ENCODE assay signal across 10 cellular contexts in the genomic region with DNA sequence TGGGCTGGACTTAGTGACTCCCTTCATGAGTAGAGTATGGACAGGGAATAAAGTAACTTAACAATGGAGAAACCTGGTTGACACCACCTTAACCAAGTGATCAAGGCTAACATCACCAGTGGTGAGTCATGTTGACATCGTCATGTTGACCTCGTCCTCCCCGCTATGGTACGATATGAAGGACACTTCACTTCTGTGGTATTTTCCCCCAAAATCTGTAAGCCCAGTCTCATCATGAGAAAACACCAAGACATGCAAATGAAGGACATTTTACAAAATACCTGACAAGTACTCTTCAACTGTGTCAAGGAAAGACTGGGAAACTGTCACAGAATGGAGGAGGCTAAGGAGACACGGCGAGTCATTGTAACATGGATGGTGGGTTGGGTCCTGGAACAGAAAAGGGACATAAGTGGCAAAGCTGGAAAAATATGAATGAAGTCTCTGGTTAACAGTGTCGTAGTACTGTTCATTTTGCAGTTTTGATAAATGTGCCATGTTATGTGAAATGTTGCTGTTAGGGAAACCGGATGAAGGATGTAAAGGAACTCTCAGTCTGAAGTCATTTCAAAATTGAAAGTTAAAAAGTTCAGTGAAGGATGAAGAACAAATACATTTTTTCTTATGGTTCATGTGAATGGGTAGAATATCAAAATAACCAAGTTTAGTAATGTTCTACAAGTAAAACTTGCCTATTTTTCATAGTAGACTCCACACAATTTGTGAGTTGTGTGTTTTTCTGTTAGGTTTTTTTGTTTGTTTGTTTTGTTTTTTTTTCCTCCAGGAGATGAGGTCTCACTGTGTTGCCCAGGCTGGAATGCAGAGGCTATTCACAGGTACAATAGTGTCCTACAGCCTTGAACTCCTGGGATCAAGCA.
DNase-seq lines count a peak whose midpoint lies in the region; ATAC-seq and TF ChIP-seq lines count a peak whose summit lies in the region.
"Had no signal": no experiment of that assay in that cellular context is flagged by ENCODE, and none has a peak within 500 bp of the region (broad histone marks: within the 10 kb centered on the region; RNA-seq: fewer than 3 reads in every experiment).

No MANE protein-coding gene starts in this region.

- no peak overlapping the region for H3K4me3 ChIP-seq in HEK293 (ENCODE audit: low read depth, low read length)
- peak overlapping the region; percentile 77 for H3K4me3 ChIP-seq in OCI-LY3 (ENCODE audit: low read length)
- H3K4me3 ChIP-seq: colonic mucosa had no signal

- H4K20me1 ChIP-seq in OCI-LY3 (ENCODE audit: insufficient read depth, low read length): peaks cover 18% of the 10 kb centered on the region

- POLR2A ChIA-PET in HEK293 (lab: Yijun Ruan, JAX): no interaction called here

- peaks cover 9% of the 10 kb centered on the region; the same call in 1 of the 2 replicates for H3K79me2 ChIP-seq in OCI-LY3 (ENCODE audit: low read length)

- peak overlapping the region in 5 of 6 donors; percentile 16 to 88 (median 76) for H3K27ac Mint-ChIP-seq in naive B cell

- CTCF ChIA-PET in HEK293 (lab: Yijun Ruan, JAX): interaction anchor here (0.5 kb wide), 1 partner anchor 770 kb away, joined by 3 read pairs; no protein-coding TSS in a partner anchor

- peak overlapping the region; percentile 39; the same call in 1 of the 2 replicates for H3K9ac ChIP-seq in OCI-LY3 (ENCODE audit: low read length)

- DNase-seq in naive B cell (no peak), OCI-M1 (lab: John Stamatoyannopoulos, UW) (no peak), RPMI8226 (no peak), posterior vena cava (ENCODE audit: low spot score) (no peak), NCI-H526 (lab: John Stamatoyannopoulos, UW) (no peak)
- DNase-seq: colonic mucosa, NCI-H2227 treated with DMSO at 0.1 percent for 48 hours had no signal

- H3K9me3 Mint-ChIP-seq in naive B cell: peaks cover 0 to 8% (median 4%) of the 10 kb centered on the region in 7 donors

- peaks cover 38 to 85% (median 81%) of the 10 kb centered on the region in 3 donors for H3K4me1 Mint-ChIP-seq in naive B cell

- ATAC-seq in GM18867 (IDR thresholded peaks at IDR 0.05; ENCODE audit: unreplicated experiment) (peak; percentile 82), naive B cell (ENCODE audit: low read depth in 2 of 2) (peak in 1 of 2 donors; percentile 29)

- no peaks in the 10 kb centered on the region for H3K27me3 ChIP-seq in OCI-LY3 (ENCODE audit: low read depth, low read length)
- H3K27me3 ChIP-seq: colonic mucosa had no signal

- peak overlapping the region; percentile 100 for H3K4me2 ChIP-seq in OCI-LY3 (ENCODE audit: low read length)

- no peak overlapping the region for H2AFZ ChIP-seq in OCI-LY3 (ENCODE audit: low read depth, low read length)

- no peak for TF ChIP-seq CTCF in HEK293 (tag by site-specific recombination; IDR thresholded peaks at IDR 0.05)
- TF ChIP-seq CTCF in OCI-LY3 (IDR thresholded peaks at IDR 0.05; ENCODE audit: low read depth, low read length): no peak

- no peaks in the 10 kb centered on the region for H3K27me3 Mint-ChIP-seq in naive B cell

- no peaks in the 10 kb centered on the region for H3K9me3 ChIP-seq in HEK293 (ENCODE audit: control insufficient read depth, insufficient read depth, low read depth, low read length)
- no peaks in the 10 kb centered on the region for H3K9me3 ChIP-seq in OCI-LY3 (ENCODE audit: insufficient read depth, low read length)
- H3K9me3 ChIP-seq: colonic mucosa had no signal

- intact Hi-C loops in posterior vena cava (cut with DNase I): no loop called here

- H3K4me3 Mint-ChIP-seq in naive B cell: peak overlapping the region in 7 of 8 donors; percentile 38 to 81 (median 63)

- no peak overlapping the region for H3K27ac ChIP-seq in HEK293 (ENCODE audit: extremely low read depth, low read depth, low read length)
- peak overlapping the region; percentile 65 for H3K27ac ChIP-seq in OCI-LY3 (ENCODE audit: low read length)
- H3K27ac ChIP-seq: colonic mucosa had no signal

- H3K36me3 ChIP-seq in HEK293 (ENCODE audit: control insufficient read depth in 2 of 2, insufficient read depth in 1 of 2, low read length in 2 of 2) (no peaks in the 10 kb centered on the region), OCI-LY3 (replicated peaks; ENCODE audit: low read depth, low read length) (peaks cover 4% of the 10 kb centered on the region)
- H3K36me3 ChIP-seq: colonic mucosa had no signal

- peaks cover 0 to 25% of the 10 kb centered on the region in 2 donors for H3K36me3 Mint-ChIP-seq in naive B cell

- H3K4me1 ChIP-seq in HEK293 (ENCODE audit: control insufficient read depth, insufficient read depth, low read length) (peaks cover 16% of the 10 kb centered on the region), OCI-LY3 (ENCODE audit: low read length) (peaks cover 60% of the 10 kb centered on the region)
- H3K4me1 ChIP-seq: colonic mucosa had no signal

TF ChIP-seq in HEK293, 187 proteins besides CTCF, POLR2A, EP300 and RAD21 (continues in another document):
- no peak for TF ChIP-seq ZNF175 (tag by site-specific recombination; IDR thresholded peaks at IDR 0.05)
- no peak for TF ChIP-seq ZNF248 (tag by site-specific recombination; IDR thresholded peaks at IDR 0.05)
- TF ChIP-seq, protein P1, sequence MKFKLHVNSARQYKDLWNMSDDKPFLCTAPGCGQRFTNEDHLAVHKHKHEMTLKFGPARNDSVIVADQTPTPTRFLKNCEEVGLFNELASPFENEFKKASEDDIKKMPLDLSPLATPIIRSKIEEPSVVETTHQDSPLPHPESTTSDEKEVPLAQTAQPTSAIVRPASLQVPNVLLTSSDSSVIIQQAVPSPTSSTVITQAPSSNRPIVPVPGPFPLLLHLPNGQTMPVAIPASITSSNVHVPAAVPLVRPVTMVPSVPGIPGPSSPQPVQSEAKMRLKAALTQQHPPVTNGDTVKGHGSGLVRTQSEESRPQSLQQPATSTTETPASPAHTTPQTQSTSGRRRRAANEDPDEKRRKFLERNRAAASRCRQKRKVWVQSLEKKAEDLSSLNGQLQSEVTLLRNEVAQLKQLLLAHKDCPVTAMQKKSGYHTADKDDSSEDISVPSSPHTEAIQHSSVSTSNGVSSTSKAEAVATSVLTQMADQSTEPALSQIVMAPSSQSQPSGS (tag by site-specific recombination; IDR thresholded peaks at IDR 0.05; ENCODE audit: low read depth): peak; percentile 23; the same call in 1 of the 2 replicates
- TF ChIP-seq ZEB2 (tag by site-specific recombination; IDR thresholded peaks at IDR 0.05): peak; percentile 42; the same call in 1 of the 2 replicates
- TF ChIP-seq, protein P2, sequence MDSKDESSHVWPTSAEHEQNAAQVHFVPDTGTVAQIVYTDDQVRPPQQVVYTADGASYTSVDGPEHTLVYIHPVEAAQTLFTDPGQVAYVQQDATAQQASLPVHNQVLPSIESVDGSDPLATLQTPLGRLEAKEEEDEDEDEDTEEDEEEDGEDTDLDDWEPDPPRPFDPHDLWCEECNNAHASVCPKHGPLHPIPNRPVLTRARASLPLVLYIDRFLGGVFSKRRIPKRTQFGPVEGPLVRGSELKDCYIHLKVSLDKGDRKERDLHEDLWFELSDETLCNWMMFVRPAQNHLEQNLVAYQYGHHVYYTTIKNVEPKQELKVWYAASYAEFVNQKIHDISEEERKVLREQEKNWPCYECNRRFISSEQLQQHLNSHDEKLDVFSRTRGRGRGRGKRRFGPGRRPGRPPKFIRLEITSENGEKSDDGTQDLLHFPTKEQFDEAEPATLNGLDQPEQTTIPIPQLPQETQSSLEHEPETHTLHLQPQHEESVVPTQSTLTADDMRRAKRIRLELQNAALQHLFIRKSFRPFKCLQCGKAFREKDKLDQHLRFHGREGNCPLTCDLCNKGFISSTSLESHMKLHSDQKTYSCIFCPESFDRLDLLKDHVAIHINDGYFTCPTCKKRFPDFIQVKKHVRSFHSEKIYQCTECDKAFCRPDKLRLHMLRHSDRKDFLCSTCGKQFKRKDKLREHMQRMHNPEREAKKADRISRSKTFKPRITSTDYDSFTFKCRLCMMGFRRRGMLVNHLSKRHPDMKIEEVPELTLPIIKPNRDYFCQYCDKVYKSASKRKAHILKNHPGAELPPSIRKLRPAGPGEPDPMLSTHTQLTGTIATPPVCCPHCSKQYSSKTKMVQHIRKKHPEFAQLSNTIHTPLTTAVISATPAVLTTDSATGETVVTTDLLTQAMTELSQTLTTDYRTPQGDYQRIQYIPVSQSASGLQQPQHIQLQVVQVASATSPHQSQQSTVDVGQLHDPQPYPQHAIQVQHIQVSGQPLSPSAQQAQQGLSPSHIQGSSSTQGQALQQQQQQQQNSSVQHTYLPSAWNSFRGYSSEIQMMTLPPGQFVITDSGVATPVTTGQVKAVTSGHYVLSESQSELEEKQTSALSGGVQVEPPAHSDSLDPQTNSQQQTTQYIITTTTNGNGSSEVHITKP (tag by site-specific recombination; IDR thresholded peaks at IDR 0.05): peak; percentile 46
- TF ChIP-seq GLI4 (tag by site-specific recombination; IDR thresholded peaks at IDR 0.05): no peak
- TF ChIP-seq ZNF121 (tag by site-specific recombination; IDR thresholded peaks at IDR 0.05): peak; percentile 48; the same call in 1 of the 2 replicates
- TF ChIP-seq, protein P3, sequence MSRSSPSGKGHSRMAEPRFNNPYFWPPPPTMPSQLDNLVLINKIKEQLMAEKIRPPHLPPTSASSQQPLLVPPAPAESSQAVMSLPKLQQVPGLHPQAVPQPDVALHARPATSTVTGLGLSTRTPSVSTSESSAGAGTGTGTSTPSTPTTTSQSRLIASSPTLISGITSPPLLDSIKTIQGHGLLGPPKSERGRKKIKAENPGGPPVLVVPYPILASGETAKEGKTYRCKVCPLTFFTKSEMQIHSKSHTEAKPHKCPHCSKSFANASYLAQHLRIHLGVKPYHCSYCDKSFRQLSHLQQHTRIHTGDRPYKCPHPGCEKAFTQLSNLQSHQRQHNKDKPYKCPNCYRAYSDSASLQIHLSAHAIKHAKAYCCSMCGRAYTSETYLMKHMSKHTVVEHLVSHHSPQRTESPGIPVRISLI (tag by site-specific recombination; IDR thresholded peaks at IDR 0.05): 0 out of 2 replicates have a peak, but pooled peaks have one; percentile 71
- 0 out of 2 replicates have a peak, but pooled peaks have one; percentile 23 for TF ChIP-seq KLF8 (tag by site-specific recombination; IDR thresholded peaks at IDR 0.05)
- TF ChIP-seq ZNF791 (tag by site-specific recombination; IDR thresholded peaks at IDR 0.05): no peak
- peak; percentile 67 for TF ChIP-seq ZNF600 (tag by site-specific recombination; IDR thresholded peaks at IDR 0.05)
- TF ChIP-seq ZFP37 (tag by site-specific recombination; IDR thresholded peaks at IDR 0.05): 0 out of 2 replicates have a peak, but pooled peaks have one; percentile 52
- TF ChIP-seq PRDM1 (tag by site-specific recombination; IDR thresholded peaks at IDR 0.05): peak; percentile 46; the same call in 1 of the 2 replicates
- peak; percentile 59 for TF ChIP-seq FEZF1 (tag by site-specific recombination; IDR thresholded peaks at IDR 0.05)
- TF ChIP-seq TRIM28 (IDR thresholded peaks at IDR 0.05; ENCODE audit: borderline replicate concordance, low read length): 0 out of 2 replicates have a peak, but pooled peaks have one; percentile 52
